1 cellular context compared by ENCODE assay signal in the genomic region with DNA sequence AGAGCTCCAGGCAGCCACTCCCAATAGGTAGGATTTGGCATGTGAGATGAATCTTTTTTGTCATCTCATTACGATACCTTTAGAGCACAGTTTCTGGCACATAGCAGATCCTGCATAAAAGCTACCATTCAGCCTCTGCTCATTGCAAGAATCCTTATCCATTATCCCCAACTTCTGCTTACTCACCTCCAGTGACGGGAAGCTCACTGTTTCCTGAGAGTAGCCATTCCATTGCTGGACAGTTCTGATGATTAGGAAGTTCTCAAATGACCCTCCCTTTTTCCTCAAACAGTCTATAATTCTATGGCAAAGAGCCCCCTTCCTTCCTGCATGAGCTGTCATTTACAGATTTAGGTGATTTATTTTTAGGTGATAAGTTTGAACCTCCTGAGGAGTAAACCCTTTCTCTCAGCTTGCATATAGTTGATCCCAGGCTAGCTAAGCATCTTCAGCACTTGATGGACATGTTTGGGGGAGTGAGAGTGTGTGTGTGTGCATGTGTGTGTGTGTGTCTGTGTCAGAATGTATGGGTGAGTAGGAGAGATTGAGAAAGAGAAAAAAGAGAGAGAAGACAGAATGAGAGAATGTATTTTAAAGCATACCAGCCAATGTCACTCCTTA.
A peak's percentile ranks its signal among the peaks of the same experiment; 100 is the strongest.
TF ChIP-seq lines count a peak whose summit lies in the region.

No MANE protein-coding gene starts in this region.

TF ChIP-seq in K562, 482 proteins besides CTCF, POLR2A, EP300 and RAD21:
- TF ChIP-seq, protein P1, sequence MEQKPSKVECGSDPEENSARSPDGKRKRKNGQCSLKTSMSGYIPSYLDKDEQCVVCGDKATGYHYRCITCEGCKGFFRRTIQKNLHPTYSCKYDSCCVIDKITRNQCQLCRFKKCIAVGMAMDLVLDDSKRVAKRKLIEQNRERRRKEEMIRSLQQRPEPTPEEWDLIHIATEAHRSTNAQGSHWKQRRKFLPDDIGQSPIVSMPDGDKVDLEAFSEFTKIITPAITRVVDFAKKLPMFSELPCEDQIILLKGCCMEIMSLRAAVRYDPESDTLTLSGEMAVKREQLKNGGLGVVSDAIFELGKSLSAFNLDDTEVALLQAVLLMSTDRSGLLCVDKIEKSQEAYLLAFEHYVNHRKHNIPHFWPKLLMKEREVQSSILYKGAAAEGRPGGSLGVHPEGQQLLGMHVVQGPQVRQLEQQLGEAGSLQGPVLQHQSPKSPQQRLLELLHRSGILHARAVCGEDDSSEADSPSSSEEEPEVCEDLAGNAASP (IDR thresholded peaks at IDR 0.05), result no peak
- TF ChIP-seq NFE2 (IDR thresholded peaks at IDR 0.05; ENCODE audit: low read depth) (peak; percentile 62), MAFG (tag; conservative IDR thresholded peaks at IDR 0.05) (peak; percentile 69), HDAC1 (IDR thresholded peaks at IDR 0.05) (0 out of 4 replicates have a peak, but pooled peaks of 1 of the 2 experiments have one; percentile 20), ELK3 (CRISPR knock-in tag; IDR thresholded peaks at IDR 0.05) (no peak), PBX2 (CRISPR knock-in tag; IDR thresholded peaks at IDR 0.05; ENCODE audit: low read depth) (no peak), PBX2 (tag; conservative IDR thresholded peaks at IDR 0.05; ENCODE audit: low read depth) (peak; percentile 73), PKNOX1 (IDR thresholded peaks at IDR 0.05) (peak; percentile 75), ZNF316 (IDR thresholded peaks at IDR 0.05) (peak; percentile 42), MEIS2 (IDR thresholded peaks at IDR 0.05; ENCODE audit: partially characterized antibody) (peak; percentile 76), C11orf30 (IDR thresholded peaks at IDR 0.05; ENCODE audit: low read depth) (peak; percentile 69)
